1 cellular context compared by ENCODE assay signal in the genomic region with DNA sequence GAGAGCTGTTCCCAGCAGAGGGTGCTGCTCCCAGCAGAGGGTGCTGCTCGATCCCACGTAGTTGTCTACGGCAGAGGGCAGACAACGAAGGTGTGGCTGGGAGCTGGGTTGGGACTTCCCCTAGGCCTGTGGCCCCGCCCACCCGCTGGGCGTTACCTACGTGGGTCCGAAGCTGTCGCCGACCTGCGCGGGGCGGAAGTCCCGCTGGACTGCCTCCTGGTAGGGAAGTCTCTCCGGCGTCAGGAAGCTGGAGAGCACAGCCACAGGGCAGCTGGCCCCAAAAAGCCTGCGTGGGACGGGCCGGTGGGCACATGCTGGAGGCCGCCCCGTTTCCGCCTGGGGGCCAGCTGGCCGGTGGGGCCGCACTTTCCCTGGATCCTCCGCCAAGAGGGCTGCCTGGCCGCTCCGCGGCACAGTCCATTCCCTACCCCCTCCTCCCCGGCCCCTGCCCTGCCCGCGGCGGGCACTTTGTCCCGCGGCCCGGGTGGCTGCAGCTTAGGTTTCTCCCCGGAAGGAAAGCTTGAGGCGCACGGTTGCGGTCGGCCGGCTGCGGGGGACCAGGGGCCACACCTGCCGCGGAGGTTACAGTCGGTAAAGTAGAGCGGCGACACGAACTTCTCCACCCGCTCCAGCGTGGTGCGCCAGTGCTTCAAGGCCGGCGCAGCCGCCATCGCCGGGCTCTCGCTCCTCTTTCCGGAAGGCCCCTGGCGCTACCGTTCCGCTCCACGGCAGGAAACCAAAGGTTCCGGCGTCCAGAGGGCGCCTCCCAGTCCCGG.
TF ChIP-seq lines count a peak whose summit lies in the region.

A gene (minus strand): TSS at position 695 of the 776 bp plus-strand sequence. CDS start 24 bp downstream, at position 671.

TF ChIP-seq in GM12878, 131 proteins besides CTCF, POLR2A, EP300 and RAD21 (continued from another document and continues in another):
- TF ChIP-seq, protein P1, sequence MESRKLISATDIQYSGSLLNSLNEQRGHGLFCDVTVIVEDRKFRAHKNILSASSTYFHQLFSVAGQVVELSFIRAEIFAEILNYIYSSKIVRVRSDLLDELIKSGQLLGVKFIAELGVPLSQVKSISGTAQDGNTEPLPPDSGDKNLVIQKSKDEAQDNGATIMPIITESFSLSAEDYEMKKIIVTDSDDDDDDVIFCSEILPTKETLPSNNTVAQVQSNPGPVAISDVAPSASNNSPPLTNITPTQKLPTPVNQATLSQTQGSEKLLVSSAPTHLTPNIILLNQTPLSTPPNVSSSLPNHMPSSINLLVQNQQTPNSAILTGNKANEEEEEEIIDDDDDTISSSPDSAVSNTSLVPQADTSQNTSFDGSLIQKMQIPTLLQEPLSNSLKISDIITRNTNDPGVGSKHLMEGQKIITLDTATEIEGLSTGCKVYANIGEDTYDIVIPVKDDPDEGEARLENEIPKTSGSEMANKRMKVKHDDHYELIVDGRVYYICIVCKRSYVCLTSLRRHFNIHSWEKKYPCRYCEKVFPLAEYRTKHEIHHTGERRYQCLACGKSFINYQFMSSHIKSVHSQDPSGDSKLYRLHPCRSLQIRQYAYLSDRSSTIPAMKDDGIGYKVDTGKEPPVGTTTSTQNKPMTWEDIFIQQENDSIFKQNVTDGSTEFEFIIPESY (IDR thresholded peaks at IDR 0.05) = 0 out of 2 replicates have a peak, but pooled peaks have one; percentile 25
- peak; percentile 98 for TF ChIP-seq ZNF207 (IDR thresholded peaks at IDR 0.05; ENCODE audit: borderline replicate concordance)
- peak; percentile 58 to 70; a peak in 3 of 4 replicates for TF ChIP-seq IKZF2 (IDR thresholded peaks at IDR 0.05)
- no peak; the same call in 1 of the 2 replicates for TF ChIP-seq TARDBP (IDR thresholded peaks at IDR 0.05; ENCODE audit: borderline replicate concordance)
- TF ChIP-seq, protein P2, sequence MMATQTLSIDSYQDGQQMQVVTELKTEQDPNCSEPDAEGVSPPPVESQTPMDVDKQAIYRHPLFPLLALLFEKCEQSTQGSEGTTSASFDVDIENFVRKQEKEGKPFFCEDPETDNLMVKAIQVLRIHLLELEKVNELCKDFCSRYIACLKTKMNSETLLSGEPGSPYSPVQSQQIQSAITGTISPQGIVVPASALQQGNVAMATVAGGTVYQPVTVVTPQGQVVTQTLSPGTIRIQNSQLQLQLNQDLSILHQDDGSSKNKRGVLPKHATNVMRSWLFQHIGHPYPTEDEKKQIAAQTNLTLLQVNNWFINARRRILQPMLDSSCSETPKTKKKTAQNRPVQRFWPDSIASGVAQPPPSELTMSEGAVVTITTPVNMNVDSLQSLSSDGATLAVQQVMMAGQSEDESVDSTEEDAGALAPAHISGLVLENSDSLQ (IDR thresholded peaks at IDR 0.05) = 0 out of 2 replicates have a peak, but pooled peaks have one; percentile 34
- TF ChIP-seq HDGF (IDR thresholded peaks at IDR 0.05) = peak; percentile 89
- no peak for TF ChIP-seq SREBF1 (IDR thresholded peaks at IDR 0.05; ENCODE audit: low read length)
- no peak for TF ChIP-seq PAX8 (IDR thresholded peaks at IDR 0.05)
- no peak; the same call in none of the 2 replicates for TF ChIP-seq ZSCAN29 (IDR thresholded peaks at IDR 0.05)
- peak; percentile 37 to 87; a peak in 2 of 4 replicates for TF ChIP-seq SRF (IDR thresholded peaks at IDR 0.05; ENCODE audit: low read depth in 2 of 2, low read length in 2 of 2)
- peak; percentile 58; the same call in 1 of the 2 replicates for TF ChIP-seq NR2F1 (conservative IDR thresholded peaks at IDR 0.05)
- TF ChIP-seq, protein P3, sequence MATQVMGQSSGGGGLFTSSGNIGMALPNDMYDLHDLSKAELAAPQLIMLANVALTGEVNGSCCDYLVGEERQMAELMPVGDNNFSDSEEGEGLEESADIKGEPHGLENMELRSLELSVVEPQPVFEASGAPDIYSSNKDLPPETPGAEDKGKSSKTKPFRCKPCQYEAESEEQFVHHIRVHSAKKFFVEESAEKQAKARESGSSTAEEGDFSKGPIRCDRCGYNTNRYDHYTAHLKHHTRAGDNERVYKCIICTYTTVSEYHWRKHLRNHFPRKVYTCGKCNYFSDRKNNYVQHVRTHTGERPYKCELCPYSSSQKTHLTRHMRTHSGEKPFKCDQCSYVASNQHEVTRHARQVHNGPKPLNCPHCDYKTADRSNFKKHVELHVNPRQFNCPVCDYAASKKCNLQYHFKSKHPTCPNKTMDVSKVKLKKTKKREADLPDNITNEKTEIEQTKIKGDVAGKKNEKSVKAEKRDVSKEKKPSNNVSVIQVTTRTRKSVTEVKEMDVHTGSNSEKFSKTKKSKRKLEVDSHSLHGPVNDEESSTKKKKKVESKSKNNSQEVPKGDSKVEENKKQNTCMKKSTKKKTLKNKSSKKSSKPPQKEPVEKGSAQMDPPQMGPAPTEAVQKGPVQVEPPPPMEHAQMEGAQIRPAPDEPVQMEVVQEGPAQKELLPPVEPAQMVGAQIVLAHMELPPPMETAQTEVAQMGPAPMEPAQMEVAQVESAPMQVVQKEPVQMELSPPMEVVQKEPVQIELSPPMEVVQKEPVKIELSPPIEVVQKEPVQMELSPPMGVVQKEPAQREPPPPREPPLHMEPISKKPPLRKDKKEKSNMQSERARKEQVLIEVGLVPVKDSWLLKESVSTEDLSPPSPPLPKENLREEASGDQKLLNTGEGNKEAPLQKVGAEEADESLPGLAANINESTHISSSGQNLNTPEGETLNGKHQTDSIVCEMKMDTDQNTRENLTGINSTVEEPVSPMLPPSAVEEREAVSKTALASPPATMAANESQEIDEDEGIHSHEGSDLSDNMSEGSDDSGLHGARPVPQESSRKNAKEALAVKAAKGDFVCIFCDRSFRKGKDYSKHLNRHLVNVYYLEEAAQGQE (IDR thresholded peaks at IDR 0.05; ENCODE audit: low read depth, low read length) = no peak; the same call in 1 of the 2 replicates
- TF ChIP-seq, protein P4, sequence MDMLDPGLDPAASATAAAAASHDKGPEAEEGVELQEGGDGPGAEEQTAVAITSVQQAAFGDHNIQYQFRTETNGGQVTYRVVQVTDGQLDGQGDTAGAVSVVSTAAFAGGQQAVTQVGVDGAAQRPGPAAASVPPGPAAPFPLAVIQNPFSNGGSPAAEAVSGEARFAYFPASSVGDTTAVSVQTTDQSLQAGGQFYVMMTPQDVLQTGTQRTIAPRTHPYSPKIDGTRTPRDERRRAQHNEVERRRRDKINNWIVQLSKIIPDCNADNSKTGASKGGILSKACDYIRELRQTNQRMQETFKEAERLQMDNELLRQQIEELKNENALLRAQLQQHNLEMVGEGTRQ (IDR thresholded peaks at IDR 0.05; ENCODE audit: borderline replicate concordance, low read depth, low read length) = no peak; the same call in 1 of the 2 replicates
- TF ChIP-seq KAT2A (conservative IDR thresholded peaks at IDR 0.05; ENCODE audit: control insufficient read depth, low read depth, low read length) = no peak
- no peak for TF ChIP-seq FOS (IDR thresholded peaks at IDR 0.05; ENCODE audit: borderline replicate concordance, extremely low read depth, insufficient read length)
- peak; percentile 77 for TF ChIP-seq DPF2 (IDR thresholded peaks at IDR 0.05)
- no peak for TF ChIP-seq BMI1 (IDR thresholded peaks at IDR 0.05; ENCODE audit: borderline replicate concordance)
- TF ChIP-seq FOXK2 (IDR thresholded peaks at IDR 0.05) = no peak
- peak; percentile 97 for TF ChIP-seq POLR2AphosphoS5 (IDR thresholded peaks at IDR 0.05; ENCODE audit: low read length)
- TF ChIP-seq TBL1XR1 (IDR thresholded peaks at IDR 0.05; ENCODE audit: low read depth, low read length) = peak; percentile 56; the same call in 1 of the 2 replicates
- peak; percentile 82 for TF ChIP-seq HCFC1 (IDR thresholded peaks at IDR 0.05; ENCODE audit: low read length)
- TF ChIP-seq YBX1 (IDR thresholded peaks at IDR 0.05) = no peak
- TF ChIP-seq TCF7 (IDR thresholded peaks at IDR 0.05; ENCODE audit: borderline replicate concordance) = peak; percentile 9; the same call in 1 of the 2 replicates
- TF ChIP-seq SMAD5 (IDR thresholded peaks at IDR 0.05; ENCODE audit: low read depth) = peak; percentile 82
- peak; percentile 61 for TF ChIP-seq CBFB (IDR thresholded peaks at IDR 0.05; ENCODE audit: low read depth)
- TF ChIP-seq RELA (IDR thresholded peaks at IDR 0.05; ENCODE audit: borderline replicate concordance, partially characterized antibody) = peak; percentile 78
- TF ChIP-seq CHD1 (IDR thresholded peaks at IDR 0.05; ENCODE audit: low read depth, low read length) = 0 out of 2 replicates have a peak, but pooled peaks have one; percentile 76
- peak; percentile 75 for TF ChIP-seq SMC3 (IDR thresholded peaks at IDR 0.05; ENCODE audit: borderline replicate concordance, low read length)
- TF ChIP-seq, protein P5, sequence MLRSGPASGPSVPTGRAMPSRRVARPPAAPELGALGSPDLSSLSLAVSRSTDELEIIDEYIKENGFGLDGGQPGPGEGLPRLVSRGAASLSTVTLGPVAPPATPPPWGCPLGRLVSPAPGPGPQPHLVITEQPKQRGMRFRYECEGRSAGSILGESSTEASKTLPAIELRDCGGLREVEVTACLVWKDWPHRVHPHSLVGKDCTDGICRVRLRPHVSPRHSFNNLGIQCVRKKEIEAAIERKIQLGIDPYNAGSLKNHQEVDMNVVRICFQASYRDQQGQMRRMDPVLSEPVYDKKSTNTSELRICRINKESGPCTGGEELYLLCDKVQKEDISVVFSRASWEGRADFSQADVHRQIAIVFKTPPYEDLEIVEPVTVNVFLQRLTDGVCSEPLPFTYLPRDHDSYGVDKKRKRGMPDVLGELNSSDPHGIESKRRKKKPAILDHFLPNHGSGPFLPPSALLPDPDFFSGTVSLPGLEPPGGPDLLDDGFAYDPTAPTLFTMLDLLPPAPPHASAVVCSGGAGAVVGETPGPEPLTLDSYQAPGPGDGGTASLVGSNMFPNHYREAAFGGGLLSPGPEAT (IDR thresholded peaks at IDR 0.05; ENCODE audit: low read depth) = peak; percentile 91
- TF ChIP-seq, protein P6, sequence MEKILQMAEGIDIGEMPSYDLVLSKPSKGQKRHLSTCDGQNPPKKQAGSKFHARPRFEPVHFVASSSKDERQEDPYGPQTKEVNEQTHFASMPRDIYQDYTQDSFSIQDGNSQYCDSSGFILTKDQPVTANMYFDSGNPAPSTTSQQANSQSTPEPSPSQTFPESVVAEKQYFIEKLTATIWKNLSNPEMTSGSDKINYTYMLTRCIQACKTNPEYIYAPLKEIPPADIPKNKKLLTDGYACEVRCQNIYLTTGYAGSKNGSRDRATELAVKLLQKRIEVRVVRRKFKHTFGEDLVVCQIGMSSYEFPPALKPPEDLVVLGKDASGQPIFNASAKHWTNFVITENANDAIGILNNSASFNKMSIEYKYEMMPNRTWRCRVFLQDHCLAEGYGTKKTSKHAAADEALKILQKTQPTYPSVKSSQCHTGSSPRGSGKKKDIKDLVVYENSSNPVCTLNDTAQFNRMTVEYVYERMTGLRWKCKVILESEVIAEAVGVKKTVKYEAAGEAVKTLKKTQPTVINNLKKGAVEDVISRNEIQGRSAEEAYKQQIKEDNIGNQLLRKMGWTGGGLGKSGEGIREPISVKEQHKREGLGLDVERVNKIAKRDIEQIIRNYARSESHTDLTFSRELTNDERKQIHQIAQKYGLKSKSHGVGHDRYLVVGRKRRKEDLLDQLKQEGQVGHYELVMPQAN (conservative IDR thresholded peaks at IDR 0.05) = peak; percentile 86
- no peak for TF ChIP-seq RCOR1 (conservative IDR thresholded peaks at IDR 0.05; ENCODE audit: low read depth, low read length)
- no peak for TF ChIP-seq CEBPB (IDR thresholded peaks at IDR 0.05; ENCODE audit: borderline replicate concordance in 1 of 2, low read depth in 2 of 2, low read length in 2 of 2)
- peak; percentile 79; the same call in 1 of the 2 replicates for TF ChIP-seq CREB1 (IDR thresholded peaks at IDR 0.05; ENCODE audit: low read depth)
- TF ChIP-seq, protein P7, sequence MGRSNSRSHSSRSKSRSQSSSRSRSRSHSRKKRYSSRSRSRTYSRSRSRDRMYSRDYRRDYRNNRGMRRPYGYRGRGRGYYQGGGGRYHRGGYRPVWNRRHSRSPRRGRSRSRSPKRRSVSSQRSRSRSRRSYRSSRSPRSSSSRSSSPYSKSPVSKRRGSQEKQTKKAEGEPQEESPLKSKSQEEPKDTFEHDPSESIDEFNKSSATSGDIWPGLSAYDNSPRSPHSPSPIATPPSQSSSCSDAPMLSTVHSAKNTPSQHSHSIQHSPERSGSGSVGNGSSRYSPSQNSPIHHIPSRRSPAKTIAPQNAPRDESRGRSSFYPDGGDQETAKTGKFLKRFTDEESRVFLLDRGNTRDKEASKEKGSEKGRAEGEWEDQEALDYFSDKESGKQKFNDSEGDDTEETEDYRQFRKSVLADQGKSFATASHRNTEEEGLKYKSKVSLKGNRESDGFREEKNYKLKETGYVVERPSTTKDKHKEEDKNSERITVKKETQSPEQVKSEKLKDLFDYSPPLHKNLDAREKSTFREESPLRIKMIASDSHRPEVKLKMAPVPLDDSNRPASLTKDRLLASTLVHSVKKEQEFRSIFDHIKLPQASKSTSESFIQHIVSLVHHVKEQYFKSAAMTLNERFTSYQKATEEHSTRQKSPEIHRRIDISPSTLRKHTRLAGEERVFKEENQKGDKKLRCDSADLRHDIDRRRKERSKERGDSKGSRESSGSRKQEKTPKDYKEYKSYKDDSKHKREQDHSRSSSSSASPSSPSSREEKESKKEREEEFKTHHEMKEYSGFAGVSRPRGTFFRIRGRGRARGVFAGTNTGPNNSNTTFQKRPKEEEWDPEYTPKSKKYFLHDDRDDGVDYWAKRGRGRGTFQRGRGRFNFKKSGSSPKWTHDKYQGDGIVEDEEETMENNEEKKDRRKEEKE (IDR thresholded peaks at IDR 0.05) = peak; percentile 3; the same call in 1 of the 2 replicates
- TF ChIP-seq, protein P8, sequence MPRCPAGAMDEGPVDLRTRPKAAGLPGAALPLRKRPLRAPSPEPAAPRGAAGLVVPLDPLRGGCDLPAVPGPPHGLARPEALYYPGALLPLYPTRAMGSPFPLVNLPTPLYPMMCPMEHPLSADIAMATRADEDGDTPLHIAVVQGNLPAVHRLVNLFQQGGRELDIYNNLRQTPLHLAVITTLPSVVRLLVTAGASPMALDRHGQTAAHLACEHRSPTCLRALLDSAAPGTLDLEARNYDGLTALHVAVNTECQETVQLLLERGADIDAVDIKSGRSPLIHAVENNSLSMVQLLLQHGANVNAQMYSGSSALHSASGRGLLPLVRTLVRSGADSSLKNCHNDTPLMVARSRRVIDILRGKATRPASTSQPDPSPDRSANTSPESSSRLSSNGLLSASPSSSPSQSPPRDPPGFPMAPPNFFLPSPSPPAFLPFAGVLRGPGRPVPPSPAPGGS (IDR thresholded peaks at IDR 0.05; ENCODE audit: borderline replicate concordance, insufficient read depth, low read depth, low read length, poor library complexity, severe bottlenecking) = peak; percentile 61
- 0 out of 2 replicates have a peak, but pooled peaks have one; percentile 47 for TF ChIP-seq RFX5 (IDR thresholded peaks at IDR 0.05; ENCODE audit: low read depth, low read length)
- TF ChIP-seq KDM1A (IDR thresholded peaks at IDR 0.05; ENCODE audit: borderline replicate concordance) = no peak
- peak; percentile 95; the same call in 1 of the 2 replicates for TF ChIP-seq CBX5 (IDR thresholded peaks at IDR 0.05; ENCODE audit: low read depth)
- TF ChIP-seq, protein P9, sequence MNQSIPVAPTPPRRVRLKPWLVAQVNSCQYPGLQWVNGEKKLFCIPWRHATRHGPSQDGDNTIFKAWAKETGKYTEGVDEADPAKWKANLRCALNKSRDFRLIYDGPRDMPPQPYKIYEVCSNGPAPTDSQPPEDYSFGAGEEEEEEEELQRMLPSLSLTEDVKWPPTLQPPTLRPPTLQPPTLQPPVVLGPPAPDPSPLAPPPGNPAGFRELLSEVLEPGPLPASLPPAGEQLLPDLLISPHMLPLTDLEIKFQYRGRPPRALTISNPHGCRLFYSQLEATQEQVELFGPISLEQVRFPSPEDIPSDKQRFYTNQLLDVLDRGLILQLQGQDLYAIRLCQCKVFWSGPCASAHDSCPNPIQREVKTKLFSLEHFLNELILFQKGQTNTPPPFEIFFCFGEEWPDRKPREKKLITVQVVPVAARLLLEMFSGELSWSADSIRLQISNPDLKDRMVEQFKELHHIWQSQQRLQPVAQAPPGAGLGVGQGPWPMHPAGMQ (IDR thresholded peaks at IDR 0.05; ENCODE audit: borderline replicate concordance) = no peak
- TF ChIP-seq SIN3A (IDR thresholded peaks at IDR 0.05; ENCODE audit: low read depth, low read length) = peak; percentile 89
- TF ChIP-seq BRCA1 (IDR thresholded peaks at IDR 0.05; ENCODE audit: low read depth, low read length) = no peak
